21 cellular contexts compared by ENCODE assay signal in genomic region chr13:36046672-36047071, GRCh38.
DNase-seq lines count a peak whose midpoint lies in the region; ATAC-seq and TF ChIP-seq lines count a peak whose summit lies in the region.
"Had no signal": no experiment of that assay in that cellular context is flagged by ENCODE, and none has a peak within 500 bp of the region (broad histone marks: within the 10 kb centered on the region; RNA-seq: fewer than 3 reads in every experiment).

No MANE protein-coding gene starts in this region.

- ATAC-seq in GM19023 (IDR thresholded peaks at IDR 0.05; ENCODE audit: unreplicated experiment) (peak; percentile 92), GM21737 (IDR thresholded peaks at IDR 0.05; ENCODE audit: unreplicated experiment) (peak; percentile 54), HG03280 (IDR thresholded peaks at IDR 0.05; ENCODE audit: unreplicated experiment) (peak; percentile 76)
- ATAC-seq: effector memory CD8-positive, alpha-beta T cell; esophagus mucosa; foreskin keratinocyte; left colon had no signal

- intact Hi-C loops in posterior vena cava (cut with DNase I), result no loop called here

- DNase-seq in posterior vena cava (ENCODE audit: low spot score) (no peak), NCI-H1930 (lab: John Stamatoyannopoulos, UW) (no peak), DMS79 treated with DMSO at 0.1 percent for 48 hours (lab: John Stamatoyannopoulos, UW) (no peak)
- DNase-seq: aorta; effector memory CD8-positive, alpha-beta T cell; foreskin keratinocyte; left colon; NCI-H187; NCI-H2227 treated with DMSO at 0.1 percent for 48 hours; NCI-H774; stimulated activated CD8-positive, alpha-beta memory T cell treated with anti-CD3 and anti-CD28 coated beads, Interleukin-4, amount 100 ng/mL, for 48 hours; transverse colon; WERI-Rb-1 had no signal

- no peak overlapping the region for H3K4me3 Mint-ChIP-seq in nephron
- H3K4me3 Mint-ChIP-seq: activated naive CD8-positive, alpha-beta T cell; CD14-positive monocyte; effector memory CD8-positive, alpha-beta T cell; memory B cell had no signal

- no peaks in the 10 kb centered on the region for H3K36me3 Mint-ChIP-seq in nephron (ENCODE audit: low read depth)
- H3K36me3 Mint-ChIP-seq: activated naive CD8-positive, alpha-beta T cell; CD14-positive monocyte; memory B cell had no signal

- H3K9me3 Mint-ChIP-seq in nephron, result no peaks in the 10 kb centered on the region

- no peak for TF ChIP-seq CTCF in nephron (IDR thresholded peaks at IDR 0.05; ENCODE audit: unreplicated experiment in 3 of 3)

- peaks cover 50% of the 10 kb centered on the region for H3K4me1 Mint-ChIP-seq in nephron
- H3K4me1 Mint-ChIP-seq: CD14-positive monocyte, memory B cell had no signal

- H3K27ac Mint-ChIP-seq in nephron, result peak overlapping the region in 2 of 3 experiments; percentile 57 to 73
- H3K27ac Mint-ChIP-seq: activated naive CD8-positive, alpha-beta T cell; CD14-positive monocyte; effector memory CD8-positive, alpha-beta T cell; memory B cell had no signal

- no peaks in the 10 kb centered on the region for H3K27me3 Mint-ChIP-seq in nephron (ENCODE audit: low read depth)
- H3K27me3 Mint-ChIP-seq: activated naive CD8-positive, alpha-beta T cell; effector memory CD8-positive, alpha-beta T cell; memory B cell had no signal
